In genomic region chr1:171655215-171656116, GRCh38 we compare ENCODE assay signal across 1 cellular context.
TF ChIP-seq lines count a peak whose summit lies in the region.

No MANE protein-coding gene starts in this region.

TF ChIP-seq in K562, 482 proteins besides CTCF, POLR2A, EP300 and RAD21 (continued from another document and continues in another):
- TF ChIP-seq RREB1 (CRISPR knock-in tag; IDR thresholded peaks at IDR 0.05): 0 out of 2 replicates have a peak, but pooled peaks have one; percentile 39
- no peak for TF ChIP-seq ZNF518B (CRISPR knock-in tag; IDR thresholded peaks at IDR 0.05)
- TF ChIP-seq MAZ (CRISPR knock-in tag; conservative IDR thresholded peaks at IDR 0.05 in 1 of 2, IDR thresholded peaks at IDR 0.05 in 1 of 2): peak in 1 of 2 experiments; percentile 81; a peak in 2 of 4 replicates
- peak; percentile 70; the same call in 1 of the 2 replicates for TF ChIP-seq EHMT2 (IDR thresholded peaks at IDR 0.05)
- no peak for TF ChIP-seq MTF1 (CRISPR knock-in tag; IDR thresholded peaks at IDR 0.05; ENCODE audit: borderline replicate concordance)
- TF ChIP-seq RBM17 (IDR thresholded peaks at IDR 0.05; ENCODE audit: borderline replicate concordance, low read depth, low read length): no peak
- TF ChIP-seq MXD1 (CRISPR knock-in tag; IDR thresholded peaks at IDR 0.05; ENCODE audit: borderline replicate concordance, poor library complexity, severe bottlenecking): no peak
- TF ChIP-seq RBM39 (optimal IDR thresholded peaks at IDR 0.05; ENCODE audit: low read depth, low read length): no peak
- peak; percentile 49; the same call in 1 of the 2 replicates for TF ChIP-seq RB1 (IDR thresholded peaks at IDR 0.05; ENCODE audit: low read depth)
- TF ChIP-seq, protein P1, sequence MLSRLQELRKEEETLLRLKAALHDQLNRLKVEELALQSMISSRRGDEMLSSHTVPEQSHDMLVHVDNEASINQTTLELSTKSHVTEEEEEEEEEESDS (CRISPR knock-in tag; IDR thresholded peaks at IDR 0.05): no peak
- TF ChIP-seq SMAD3 (CRISPR knock-in tag; conservative IDR thresholded peaks at IDR 0.05): no peak
- 0 out of 2 replicates have a peak, but pooled peaks have one; percentile 27 for TF ChIP-seq FOXK1 (CRISPR knock-in tag; IDR thresholded peaks at IDR 0.05; ENCODE audit: borderline replicate concordance)
- TF ChIP-seq, protein P2, sequence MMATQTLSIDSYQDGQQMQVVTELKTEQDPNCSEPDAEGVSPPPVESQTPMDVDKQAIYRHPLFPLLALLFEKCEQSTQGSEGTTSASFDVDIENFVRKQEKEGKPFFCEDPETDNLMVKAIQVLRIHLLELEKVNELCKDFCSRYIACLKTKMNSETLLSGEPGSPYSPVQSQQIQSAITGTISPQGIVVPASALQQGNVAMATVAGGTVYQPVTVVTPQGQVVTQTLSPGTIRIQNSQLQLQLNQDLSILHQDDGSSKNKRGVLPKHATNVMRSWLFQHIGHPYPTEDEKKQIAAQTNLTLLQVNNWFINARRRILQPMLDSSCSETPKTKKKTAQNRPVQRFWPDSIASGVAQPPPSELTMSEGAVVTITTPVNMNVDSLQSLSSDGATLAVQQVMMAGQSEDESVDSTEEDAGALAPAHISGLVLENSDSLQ (IDR thresholded peaks at IDR 0.05): peak; percentile 28; the same call in 1 of the 2 replicates
- TF ChIP-seq SETDB1 (IDR thresholded peaks at IDR 0.05; ENCODE audit: low read length): no peak
- no peak for TF ChIP-seq UBTF (IDR thresholded peaks at IDR 0.05; ENCODE audit: borderline replicate concordance in 1 of 2, low read depth in 2 of 2, low read length in 2 of 2)
- peak; percentile 33 for TF ChIP-seq ZFP36 (IDR thresholded peaks at IDR 0.05; ENCODE audit: low read depth, low read length, partially characterized antibody)
- TF ChIP-seq ZNF780A (CRISPR knock-in tag; IDR thresholded peaks at IDR 0.05): no peak
- no peak for TF ChIP-seq THRAP3 (IDR thresholded peaks at IDR 0.05; ENCODE audit: borderline replicate concordance)
- TF ChIP-seq ZNF696 (CRISPR knock-in tag; conservative IDR thresholded peaks at IDR 0.05): no peak
- TF ChIP-seq SMC3 (conservative IDR thresholded peaks at IDR 0.05; ENCODE audit: insufficient read depth, low read depth, low read length): peak; percentile 90
- no peak for TF ChIP-seq ESRRA (IDR thresholded peaks at IDR 0.05; ENCODE audit: borderline replicate concordance, low read depth)
- TF ChIP-seq ELF1 (tag; IDR thresholded peaks at IDR 0.05): no peak
- no peak for TF ChIP-seq U2AF1 (optimal IDR thresholded peaks at IDR 0.05; ENCODE audit: low read depth, low read length)
- peak; percentile 42; the same call in 1 of the 2 replicates for TF ChIP-seq JUND (IDR thresholded peaks at IDR 0.05; ENCODE audit: borderline replicate concordance, low read depth, low read length)
- no peak for TF ChIP-seq JUND (tag; IDR thresholded peaks at IDR 0.05; ENCODE audit: borderline replicate concordance, low read depth, low read length)
- TF ChIP-seq, protein P3, sequence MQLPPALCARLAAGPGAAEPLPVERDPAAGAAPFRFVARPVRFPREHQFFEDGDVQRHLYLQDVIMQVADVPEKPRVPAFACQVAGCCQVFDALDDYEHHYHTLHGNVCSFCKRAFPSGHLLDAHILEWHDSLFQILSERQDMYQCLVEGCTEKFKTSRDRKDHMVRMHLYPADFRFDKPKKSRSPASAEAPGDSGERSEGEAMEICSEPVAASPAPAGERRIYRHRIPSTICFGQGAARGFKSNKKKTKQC (CRISPR knock-in tag; IDR thresholded peaks at IDR 0.05): peak; percentile 62; the same call in 1 of the 2 replicates
- no peak for TF ChIP-seq ZNF239 (CRISPR knock-in tag; IDR thresholded peaks at IDR 0.05)
- TF ChIP-seq PHF21A (IDR thresholded peaks at IDR 0.05; ENCODE audit: borderline replicate concordance, low read depth): no peak
- peak; percentile 72 to 95 for TF ChIP-seq RCOR1 (IDR thresholded peaks at IDR 0.05; ENCODE audit: borderline replicate concordance in 1 of 2, low read depth in 2 of 2, low read length in 2 of 2)
- no peak for TF ChIP-seq KAT2B (IDR thresholded peaks at IDR 0.05; ENCODE audit: low read depth, low read length)
- 0 out of 2 replicates have a peak, but pooled peaks have one; percentile 28 for TF ChIP-seq FOXP1 (CRISPR knock-in tag; IDR thresholded peaks at IDR 0.05)
- TF ChIP-seq ATF4 (CRISPR knock-in tag; IDR thresholded peaks at IDR 0.05): no peak
- no peak for TF ChIP-seq HDGF (IDR thresholded peaks at IDR 0.05)
- no peak for TF ChIP-seq CBX2 (IDR thresholded peaks at IDR 0.05; ENCODE audit: insufficient read depth, low read length, poor library complexity, severe bottlenecking)
- peak; percentile 97 for TF ChIP-seq CTBP1 (IDR thresholded peaks at IDR 0.05; ENCODE audit: borderline replicate concordance)
- no peak for TF ChIP-seq HCFC1 (IDR thresholded peaks at IDR 0.05; ENCODE audit: low read depth, low read length)
- 0 out of 4 replicates have a peak, but pooled peaks of 1 of the 2 experiments have one; percentile 29 for TF ChIP-seq ARNT (IDR thresholded peaks at IDR 0.05)
- no peak for TF ChIP-seq KLF1 (tag; IDR thresholded peaks at IDR 0.05)
- no peak for TF ChIP-seq ZNF408 (CRISPR knock-in tag; IDR thresholded peaks at IDR 0.05; ENCODE audit: low read depth)
- TF ChIP-seq, protein P4, sequence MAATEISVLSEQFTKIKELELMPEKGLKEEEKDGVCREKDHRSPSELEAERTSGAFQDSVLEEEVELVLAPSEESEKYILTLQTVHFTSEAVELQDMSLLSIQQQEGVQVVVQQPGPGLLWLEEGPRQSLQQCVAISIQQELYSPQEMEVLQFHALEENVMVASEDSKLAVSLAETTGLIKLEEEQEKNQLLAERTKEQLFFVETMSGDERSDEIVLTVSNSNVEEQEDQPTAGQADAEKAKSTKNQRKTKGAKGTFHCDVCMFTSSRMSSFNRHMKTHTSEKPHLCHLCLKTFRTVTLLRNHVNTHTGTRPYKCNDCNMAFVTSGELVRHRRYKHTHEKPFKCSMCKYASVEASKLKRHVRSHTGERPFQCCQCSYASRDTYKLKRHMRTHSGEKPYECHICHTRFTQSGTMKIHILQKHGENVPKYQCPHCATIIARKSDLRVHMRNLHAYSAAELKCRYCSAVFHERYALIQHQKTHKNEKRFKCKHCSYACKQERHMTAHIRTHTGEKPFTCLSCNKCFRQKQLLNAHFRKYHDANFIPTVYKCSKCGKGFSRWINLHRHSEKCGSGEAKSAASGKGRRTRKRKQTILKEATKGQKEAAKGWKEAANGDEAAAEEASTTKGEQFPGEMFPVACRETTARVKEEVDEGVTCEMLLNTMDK (IDR thresholded peaks at IDR 0.05; ENCODE audit: borderline replicate concordance, insufficient read depth, low read depth, low read length, poor library complexity, severe bottlenecking): peak; percentile 13
- TF ChIP-seq STAG1 (CRISPR knock-in tag; IDR thresholded peaks at IDR 0.05; ENCODE audit: borderline replicate concordance): peak; percentile 46; the same call in 1 of the 2 replicates
- no peak for TF ChIP-seq BHLHE40 (IDR thresholded peaks at IDR 0.05; ENCODE audit: low read length)
- TF ChIP-seq MYC (IDR thresholded peaks at IDR 0.05; ENCODE audit: low read depth, low read length): peak; percentile 30; the same call in 1 of the 2 replicates
- no peak for TF ChIP-seq MYC (CRISPR knock-in tag; IDR thresholded peaks at IDR 0.05; ENCODE audit: borderline replicate concordance, low read depth)
- TF ChIP-seq, protein P5, sequence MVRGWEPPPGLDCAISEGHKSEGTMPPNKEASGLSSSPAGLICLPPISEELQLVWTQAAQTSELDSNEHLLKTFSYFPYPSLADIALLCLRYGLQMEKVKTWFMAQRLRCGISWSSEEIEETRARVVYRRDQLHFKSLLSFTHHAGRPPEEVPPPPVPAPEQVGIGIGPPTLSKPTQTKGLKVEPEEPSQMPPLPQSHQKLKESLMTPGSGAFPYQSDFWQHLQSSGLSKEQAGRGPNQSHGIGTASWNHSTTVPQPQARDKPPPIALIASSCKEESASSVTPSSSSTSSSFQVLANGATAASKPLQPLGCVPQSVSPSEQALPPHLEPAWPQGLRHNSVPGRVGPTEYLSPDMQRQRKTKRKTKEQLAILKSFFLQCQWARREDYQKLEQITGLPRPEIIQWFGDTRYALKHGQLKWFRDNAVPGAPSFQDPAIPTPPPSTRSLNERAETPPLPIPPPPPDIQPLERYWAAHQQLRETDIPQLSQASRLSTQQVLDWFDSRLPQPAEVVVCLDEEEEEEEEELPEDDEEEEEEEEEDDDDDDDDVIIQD (CRISPR knock-in tag; IDR thresholded peaks at IDR 0.05): no peak
- TF ChIP-seq SMARCA4 (IDR thresholded peaks at IDR 0.05): no peak
- no peak for TF ChIP-seq ZNF717 (CRISPR knock-in tag; IDR thresholded peaks at IDR 0.05)
